In genomic region chr11:118911113-118911879, GRCh38 we compare ENCODE assay signal across 8 cellular contexts. TPM values are rescaled to one million over a fixed set of nuclear protein-coding genes. Genes with fewer than 3 reads are reported as not detected.
DNase-seq lines count a peak whose midpoint lies in the region.

No MANE protein-coding gene starts in this region.

- no CpG with 5 or more reads among the region's 21 CpGs for WGBS in iPS DF 6.9 (ENCODE audit: insufficient coverage, insufficient read length)

- H3K4me3 ChIP-seq in iPS DF 6.9 (ENCODE audit: low read length) (peak overlapping the region; percentile 35; the same call in 1 of the 2 replicates), skeletal muscle tissue (ENCODE audit: low read length in 3 of 3) (peak overlapping the region; percentile 48 to 54 (median 53))

- H3K27ac ChIP-seq in iPS DF 6.9 (ENCODE audit: low read length) (peak overlapping the region; percentile 16), skeletal muscle tissue (ENCODE audit: low read depth, low read length) (peak overlapping the region; percentile 99)

- intact Hi-C loops in activated T-helper 2 cell treated with anti-CD3 and anti-CD28 coated beads, Interferon-gamma antibody, Interleukin-2, Interleukin-4, amounts not matched to agents 10 μg/mL and 5 μg/mL and 100 μg/mL, durations not matched to agents 14 hours and 24 hours and 36 hours (cut with micrococcal nuclease), result no loop called here

- peaks cover 17% of the 10 kb centered on the region for H3K36me3 Mint-ChIP-seq in activated T-helper 2 cell treated with anti-CD3 and anti-CD28 coated beads, Interferon-gamma antibody, Interleukin-2, Interleukin-4, amounts not matched to agents 10 μg/mL and 5 μg/mL and 100 μg/mL, durations not matched to agents 14 hours and 24 hours and 36 hours (ENCODE audit: low read depth)

- no peaks in the 10 kb centered on the region for H3K27me3 Mint-ChIP-seq in activated T-helper 2 cell treated with anti-CD3 and anti-CD28 coated beads, Interferon-gamma antibody, Interleukin-2, Interleukin-4, amounts not matched to agents 10 μg/mL and 5 μg/mL and 100 μg/mL, durations not matched to agents 14 hours and 24 hours and 36 hours (ENCODE audit: low read depth)

- H3K27me3 ChIP-seq in iPS DF 6.9 (ENCODE audit: control insufficient read depth, insufficient read depth, low read length) (no peaks in the 10 kb centered on the region), skeletal muscle tissue (ENCODE audit: control insufficient read depth in 3 of 3, insufficient read depth in 3 of 3, low read length in 3 of 3) (no peaks in the 10 kb centered on the region)

- peak overlapping the region; percentile 85 for H3K27ac Mint-ChIP-seq in activated T-helper 2 cell treated with anti-CD3 and anti-CD28 coated beads, Interferon-gamma antibody, Interleukin-2, Interleukin-4, amounts not matched to agents 10 μg/mL and 5 μg/mL and 100 μg/mL, durations not matched to agents 14 hours and 24 hours and 36 hours

- no peaks in the 10 kb centered on the region for H3K9me3 Mint-ChIP-seq in activated T-helper 2 cell treated with anti-CD3 and anti-CD28 coated beads, Interferon-gamma antibody, Interleukin-2, Interleukin-4, amounts not matched to agents 10 μg/mL and 5 μg/mL and 100 μg/mL, durations not matched to agents 14 hours and 24 hours and 36 hours

- peak overlapping the region; percentile 23 to 76 (median 75) for H3K9ac ChIP-seq in skeletal muscle tissue (ENCODE audit: low read depth in 1 of 3, low read length in 3 of 3)

- peak overlapping the region; percentile 68 for H3K4me3 Mint-ChIP-seq in activated T-helper 2 cell treated with anti-CD3 and anti-CD28 coated beads, Interferon-gamma antibody, Interleukin-2, Interleukin-4, amounts not matched to agents 10 μg/mL and 5 μg/mL and 100 μg/mL, durations not matched to agents 14 hours and 24 hours and 36 hours (ENCODE audit: low read depth)

- DNase-seq in DMS 273 (lab: John Stamatoyannopoulos, UW; ENCODE audit: unreplicated experiment), result peak; percentile 43
- DNase-seq in DMS 273 treated with DMSO at 0.1 percent for 48 hours (lab: John Stamatoyannopoulos, UW), result no peak
- no peak for DNase-seq in activated T-helper 2 cell treated with anti-CD3 and anti-CD28 coated beads, Interferon-gamma antibody, Interleukin-2, Interleukin-4, amounts not matched to agents 10 μg/mL and 5 μg/mL and 100 μg/mL, durations not matched to agents 14 hours and 24 hours and 36 hours (ENCODE audit: low spot score)
- DNase-seq in iPS DF 6.9 (ENCODE audit: low read depth, low spot score), result no peak
- no peak for DNase-seq in germinal center (ENCODE audit: low spot score)
- DNase-seq in hippocampal formation (lab: John Stamatoyannopoulos, UW), result no peak
- no peak for DNase-seq in stimulated activated CD4-positive, alpha-beta T cell treated with anti-CD3 and anti-CD28 coated beads, Interleukin-1b, Interleukin-23, amount 100 ng/mL, for 48 hours

- H3K4me1 Mint-ChIP-seq in activated T-helper 2 cell treated with anti-CD3 and anti-CD28 coated beads, Interferon-gamma antibody, Interleukin-2, Interleukin-4, amounts not matched to agents 10 μg/mL and 5 μg/mL and 100 μg/mL, durations not matched to agents 14 hours and 24 hours and 36 hours (ENCODE audit: low read depth), result peaks cover 60% of the 10 kb centered on the region

- peaks cover 37% of the 10 kb centered on the region for H3K4me1 ChIP-seq in iPS DF 6.9 (ENCODE audit: control insufficient read depth, insufficient read depth, low read length)
- peaks cover 85 to 93% (median 92%) of the 10 kb centered on the region in 3 donors for H3K4me1 ChIP-seq in skeletal muscle tissue (ENCODE audit: control insufficient read depth in 3 of 3, insufficient read depth in 3 of 3, low read length in 3 of 3)

- H3K36me3 ChIP-seq in iPS DF 6.9 (ENCODE audit: control insufficient read depth, insufficient read depth, low read length), result no peaks in the 10 kb centered on the region; the same call in 1 of the 2 replicates
- peaks cover 6 to 12% (median 10%) of the 10 kb centered on the region in 3 donors for H3K36me3 ChIP-seq in skeletal muscle tissue (ENCODE audit: control insufficient read depth in 3 of 3, insufficient read depth in 3 of 3, low read length in 3 of 3)

- no peaks in the 10 kb centered on the region for H3K9me3 ChIP-seq in iPS DF 6.9 (ENCODE audit: control insufficient read depth, insufficient read depth, low read length)
- no peaks in the 10 kb centered on the region for H3K9me3 ChIP-seq in skeletal muscle tissue (ENCODE audit: control insufficient read depth in 3 of 3, low read length in 3 of 3)

RNA-seq across cellular contexts. Expression of gene BCL9L, which starts 14.4 kb away (rescaled TPM):
- 21.9 and 23.7 TPM in 2 replicates for total RNA-seq in activated T-helper 2 cell treated with anti-CD3 and anti-CD28 coated beads, Interferon-gamma antibody, Interleukin-2, Interleukin-4, amounts not matched to agents 10 μg/mL and 5 μg/mL and 100 μg/mL, durations not matched to agents 14 hours and 24 hours and 36 hours
- total RNA-seq in skeletal muscle tissue, result 24.0 TPM

RNA-seq across cellular contexts. Expression of gene CXCR5, which starts 27.6 kb away (rescaled TPM):
- total RNA-seq in activated T-helper 2 cell treated with anti-CD3 and anti-CD28 coated beads, Interferon-gamma antibody, Interleukin-2, Interleukin-4, amounts not matched to agents 10 μg/mL and 5 μg/mL and 100 μg/mL, durations not matched to agents 14 hours and 24 hours and 36 hours, result 7.5 and 8.1 TPM in 2 replicates
- not detected for total RNA-seq in skeletal muscle tissue

RNA-seq across cellular contexts. Expression of gene UPK2, which starts 44.8 kb away (rescaled TPM):
- total RNA-seq in activated T-helper 2 cell treated with anti-CD3 and anti-CD28 coated beads, Interferon-gamma antibody, Interleukin-2, Interleukin-4, amounts not matched to agents 10 μg/mL and 5 μg/mL and 100 μg/mL, durations not matched to agents 14 hours and 24 hours and 36 hours, result 0.21 TPM in 1 of 2 replicates, not detected in the other
- not detected for total RNA-seq in skeletal muscle tissue
